ENCODE assay signal across 7 cellular contexts in genomic region chr9:42269171-42269570, GRCh38.
A peak's percentile ranks its signal among the peaks of the same experiment; 100 is the strongest.
DNase-seq lines count a peak whose midpoint lies in the region; ATAC-seq and TF ChIP-seq lines count a peak whose summit lies in the region.
"Not testable (repeated sequence)": the region's sequence is repeated elsewhere in the genome, so short reads cannot be mapped to it uniquely, and the experiment has no call there.

No MANE protein-coding gene starts in this region.

- H2AFZ ChIP-seq in GM23338 (peak overlapping the region; percentile 63; the same call in 1 of the 2 replicates), SK-N-SH (ENCODE audit: low read depth) (0 out of 2 replicates have a peak overlapping the region, but pooled peaks have one; percentile 49)
- H2AFZ ChIP-seq in PC-3 (ENCODE audit: low read length) = not testable (repeated sequence)

- TF ChIP-seq POLR2A in gastroesophageal sphincter (IDR thresholded peaks at IDR 0.05); spleen (IDR thresholded peaks at IDR 0.05): not testable (repeated sequence)

- H3K9me3 Mint-ChIP-seq in GM23338 = peaks cover 14% of the 10 kb centered on the region

- H3K4me3 Mint-ChIP-seq in GM23338 = not testable (repeated sequence)

- POLR2A ChIA-PET in PC-3 (lab: Charles Lee; ENCODE audit: unreplicated experiment); SK-N-SH (lab: Yijun Ruan, JAX): not testable (repeated sequence)

- not testable (repeated sequence) for DNase-seq in GM23338 (ENCODE audit: low spot score); SK-N-SH
- DNase-seq in PC-3 (peak; percentile 5), amniotic epithelial cell (ENCODE audit: low read depth) (peak; percentile 19), spleen (peak; percentile 56)

- H3K27ac Mint-ChIP-seq in GM23338 = not testable (repeated sequence)

- WGBS in SK-N-SH (ENCODE audit: low lambda C conversion rate) = 20% methylated on average over 11 of the region's 11 CpGs
- 68 to 87% methylated on average over 10 to 11 of the region's 11 CpGs for WGBS in gastroesophageal sphincter (ENCODE audit: low coverage in 1 of 2), 2 donors
- WGBS in spleen, 5 donors = 84 to 91% (median 89%) methylated on average over 11 of the region's 11 CpGs

- not testable (repeated sequence) for H3K9ac ChIP-seq in PC-3 (ENCODE audit: low read length); SK-N-SH

- not testable (repeated sequence) for H4K20me1 ChIP-seq in GM23338 (replicated peaks; ENCODE audit: insufficient read depth); PC-3 (ENCODE audit: low read length); SK-N-SH (ENCODE audit: insufficient read depth)

- not testable (repeated sequence) for H3K4me2 ChIP-seq in GM23338; PC-3 (ENCODE audit: low read length)
- peak overlapping the region; percentile 3; the same call in 1 of the 2 replicates for H3K4me2 ChIP-seq in SK-N-SH

- not testable (repeated sequence) for H3F3A ChIP-seq in GM23338 (replicated peaks; ENCODE audit: low read depth); PC-3 (ENCODE audit: low read length, unreplicated experiment); SK-N-SH (replicated peaks; ENCODE audit: insufficient read depth)

- not testable (repeated sequence) for TF ChIP-seq EP300 in SK-N-SH (IDR thresholded peaks at IDR 0.05; ENCODE audit: borderline replicate concordance in 1 of 2, low read depth in 1 of 2, low read length in 1 of 2); gastroesophageal sphincter (IDR thresholded peaks at IDR 0.05)

- not testable (repeated sequence) for ATAC-seq in GM23338, PC-3
- peak; percentile 11 for ATAC-seq in gastroesophageal sphincter

- CTCF ChIA-PET in PC-3 (lab: Charles Lee); SK-N-SH (lab: Yijun Ruan, JAX): not testable (repeated sequence)

- peak overlapping the region; percentile 12; the same call in 1 of the 2 replicates for H3K27ac ChIP-seq in C4-2B
- not testable (repeated sequence) for H3K27ac ChIP-seq in GM23338 (ENCODE audit: low read depth); PC-3 (ENCODE audit: low read length); SK-N-SH (ENCODE audit: low read depth in 2 of 2, low read length in 1 of 2); spleen
- H3K27ac ChIP-seq in gastroesophageal sphincter = peak overlapping the region in 2 of 4 donors; percentile 44 to 53

- not testable (repeated sequence) for H3K4me3 ChIP-seq in GM23338; PC-3 (ENCODE audit: low read length); SK-N-SH (ENCODE audit: low read depth in 2 of 2, low read length in 1 of 2); gastroesophageal sphincter; spleen

- not testable (repeated sequence) for H3K4me1 ChIP-seq in GM23338 (ENCODE audit: insufficient read depth); PC-3 (ENCODE audit: insufficient read depth, low read length); SK-N-SH (ENCODE audit: control insufficient read depth in 1 of 2, insufficient read depth in 2 of 2, low read depth in 1 of 2, low read length in 1 of 2); gastroesophageal sphincter; spleen

- not testable (repeated sequence) for TF ChIP-seq RAD21 in SK-N-SH (IDR thresholded peaks at IDR 0.05; ENCODE audit: low read length)

- H3K27me3 ChIP-seq in GM23338 (ENCODE audit: insufficient read depth); PC-3 (ENCODE audit: low read length); gastroesophageal sphincter; spleen (replicated peaks in 1 of 7): not testable (repeated sequence)
- H3K27me3 ChIP-seq in SK-N-SH (ENCODE audit: insufficient read depth) = peaks cover 11% of the 10 kb centered on the region; the same call in 1 of the 2 replicates

- not testable (repeated sequence) for H3K4me1 Mint-ChIP-seq in GM23338

- not testable (repeated sequence) for H3K79me2 ChIP-seq in GM23338 (replicated peaks; ENCODE audit: insufficient read depth); PC-3 (ENCODE audit: low read length); SK-N-SH (ENCODE audit: insufficient read depth)

- not testable (repeated sequence) for H3K27me3 Mint-ChIP-seq in GM23338 (ENCODE audit: insufficient read depth, low read depth, poor library complexity)

- BruUV-seq in PC-3 (replicated peaks; lab: Mats Ljungman, UMichigan) = not testable (repeated sequence)

- intact Hi-C loops in PC-3 (cut with micrococcal nuclease); spleen (cut with DNase I; ENCODE audit: low total_unique reads): not testable (repeated sequence)

- not testable (repeated sequence) for H3K9me3 ChIP-seq in PC-3 (ENCODE audit: low read length); SK-N-SH; gastroesophageal sphincter
- H3K9me3 ChIP-seq in spleen = peaks cover 0 to 10% (median 0%) of the 10 kb centered on the region in 8 donors

- not testable (repeated sequence) for H3K36me3 ChIP-seq in GM23338 (ENCODE audit: insufficient read depth); PC-3 (ENCODE audit: low read depth, low read length); SK-N-SH (replicated peaks in 1 of 2; ENCODE audit: control insufficient read depth in 1 of 2, insufficient read depth in 2 of 2, low read length in 1 of 2); gastroesophageal sphincter; spleen

- TF ChIP-seq CTCF in C4-2B (conservative IDR thresholded peaks at IDR 0.05); GM23338 (conservative IDR thresholded peaks at IDR 0.05; ENCODE audit: low read depth in 2 of 2); PC-3 (conservative IDR thresholded peaks at IDR 0.05; ENCODE audit: low read depth, low read length); SK-N-SH (IDR thresholded peaks at IDR 0.05); gastroesophageal sphincter (IDR thresholded peaks at IDR 0.05); spleen (IDR thresholded peaks at IDR 0.05 in 8 of 11, conservative IDR thresholded peaks at IDR 0.05 in 3 of 11): not testable (repeated sequence)

- not testable (repeated sequence) for H3K36me3 Mint-ChIP-seq in GM23338 (ENCODE audit: low read depth)

- not testable (repeated sequence) for H3K9me2 ChIP-seq in GM23338 (ENCODE audit: insufficient read depth); PC-3 (replicated peaks; ENCODE audit: low read length); SK-N-SH

TF ChIP-seq in SK-N-SH, 30 proteins besides CTCF, POLR2A, EP300 and RAD21:
- TF ChIP-seq ZBTB33 (IDR thresholded peaks at IDR 0.05; ENCODE audit: borderline replicate concordance, low read depth) = 0 out of 2 replicates have a peak, but pooled peaks have one; percentile 36
